ENCODE assay signal across 8 cellular contexts in genomic region chr5:52799358-52799982, GRCh38. TPM values are rescaled to one million over a fixed set of nuclear protein-coding genes. Genes with fewer than 3 reads are reported as not detected.
DNase-seq lines count a peak whose midpoint lies in the region; ATAC-seq, FAIRE-seq and TF ChIP-seq lines count a peak whose summit lies in the region.

No MANE protein-coding gene starts in this region.

- no peak for FAIRE-seq in GM12892 (lab: Jason Lieb, UNC)

- H3K4me3 ChIP-seq in esophagus squamous epithelium = peak overlapping the region; percentile 50 to 83 (median 72)
- H3K4me3 ChIP-seq in naive thymus-derived CD4-positive, alpha-beta T cell (ENCODE audit: low read length) = peak overlapping the region; percentile 88

- H3K36me3 Mint-ChIP-seq in CD4-positive, alpha-beta T cell (ENCODE audit: low read depth) = peaks cover 22% of the 10 kb centered on the region
- H3K36me3 Mint-ChIP-seq in T-helper 1 cell treated with Interleukin-12 subunit alpha and Interleukin-12 subunit beta and Interleukin-4 antibody, amounts not matched to agents 30 μg/mL and 1 μg/mL, for 36 hours (ENCODE audit: low read depth) = peaks cover 30% of the 10 kb centered on the region
- peaks cover 0 to 29% (median 5%) of the 10 kb centered on the region in 5 donors for H3K36me3 Mint-ChIP-seq in naive thymus-derived CD4-positive, alpha-beta T cell

- H3K27ac Mint-ChIP-seq in CD4-positive, alpha-beta T cell = peak overlapping the region; percentile 88
- H3K27ac Mint-ChIP-seq in T-helper 1 cell treated with Interleukin-12 subunit alpha and Interleukin-12 subunit beta and Interleukin-4 antibody, amounts not matched to agents 30 μg/mL and 1 μg/mL, for 36 hours = peak overlapping the region; percentile 98
- H3K27ac Mint-ChIP-seq in naive thymus-derived CD4-positive, alpha-beta T cell = peak overlapping the region; percentile 89 to 98 (median 95)

- peak overlapping the region; percentile 75 for H3K27ac ChIP-seq in CD4-positive, alpha-beta T cell (ENCODE audit: low read depth, low read length)
- H3K27ac ChIP-seq in esophagus squamous epithelium = peak overlapping the region; percentile 88 to 97 (median 94)
- peak overlapping the region; percentile 78 for H3K27ac ChIP-seq in naive thymus-derived CD4-positive, alpha-beta T cell (ENCODE audit: low read depth, low read length)

- no peak for TF ChIP-seq CTCF in CD4-positive, alpha-beta T cell (IDR thresholded peaks at IDR 0.05)
- no peak for TF ChIP-seq CTCF in esophagus squamous epithelium (IDR thresholded peaks at IDR 0.05)

- WGBS in esophagus squamous epithelium, 2 donors = 0 to 1% methylated on average over 13 of the region's 19 CpGs

- no peaks in the 10 kb centered on the region for H3K27me3 ChIP-seq in CD4-positive, alpha-beta T cell (ENCODE audit: control insufficient read depth, insufficient read depth, low read length)
- no peaks in the 10 kb centered on the region for H3K27me3 ChIP-seq in esophagus squamous epithelium
- no peaks in the 10 kb centered on the region for H3K27me3 ChIP-seq in naive thymus-derived CD4-positive, alpha-beta T cell (ENCODE audit: control insufficient read depth in 2 of 2, insufficient read depth in 2 of 2, low read length in 2 of 2)

- no peaks in the 10 kb centered on the region for H3K9me3 ChIP-seq in CD4-positive, alpha-beta T cell (ENCODE audit: control insufficient read depth, low read length)
- no peaks in the 10 kb centered on the region for H3K9me3 ChIP-seq in esophagus squamous epithelium
- no peaks in the 10 kb centered on the region for H3K9me3 ChIP-seq in naive thymus-derived CD4-positive, alpha-beta T cell (ENCODE audit: control insufficient read depth in 2 of 3, low read length in 3 of 3)

- intact Hi-C loops in CD4-positive, alpha-beta T cell (cut with DNase I, micrococcal nuclease) = loop anchor here in 1 of 2 experiments (5.0 kb wide), 1 partner anchor 313 kb away; no protein-coding TSS in a partner anchor
- intact Hi-C loops in esophagus squamous epithelium (cut with DNase I) = no loop called here
- intact Hi-C loops in naive thymus-derived CD4-positive, alpha-beta T cell (cut with micrococcal nuclease) = loop anchor here (1.0 to 2.0 kb wide), 4 partner anchors 12 to 106 kb away; partner anchors contain the start of genes ITGA1 (in 1 of the 2) and PELO (in 1 of the 2)

- H3K36me3 ChIP-seq in esophagus squamous epithelium = peaks cover 0 to 9% (median 0%) of the 10 kb centered on the region in 3 donors
- H3K36me3 ChIP-seq in naive thymus-derived CD4-positive, alpha-beta T cell (ENCODE audit: control insufficient read depth in 2 of 3, insufficient read depth in 3 of 3, low read length in 3 of 3) = no peaks in the 10 kb centered on the region

- H3K4me1 ChIP-seq in esophagus squamous epithelium = peaks cover 24 to 96% (median 32%) of the 10 kb centered on the region in 3 donors
- peaks cover 25 to 26% of the 10 kb centered on the region in 2 donors for H3K4me1 ChIP-seq in naive thymus-derived CD4-positive, alpha-beta T cell (ENCODE audit: control insufficient read depth in 2 of 2, insufficient read depth in 2 of 2, low read length in 2 of 2)

- no peaks in the 10 kb centered on the region for H3K27me3 Mint-ChIP-seq in CD4-positive, alpha-beta T cell
- peaks cover 15% of the 10 kb centered on the region for H3K27me3 Mint-ChIP-seq in T-helper 1 cell treated with Interleukin-12 subunit alpha and Interleukin-12 subunit beta and Interleukin-4 antibody, amounts not matched to agents 30 μg/mL and 1 μg/mL, for 36 hours (ENCODE audit: low read depth)
- peaks cover 0 to 9% (median 0%) of the 10 kb centered on the region in 5 donors for H3K27me3 Mint-ChIP-seq in naive thymus-derived CD4-positive, alpha-beta T cell

- CTCF ChIA-PET in CD4-positive, alpha-beta T cell (lab: Charles Lee) = interaction anchor here (0.7 to 2.8 kb wide), 4 partner anchors 12 to 1718 kb away, joined by 3 to 11 read pairs (median 8); partner anchors contain the start of genes ITGA1, PELO and SNX18
- CTCF ChIA-PET in naive thymus-derived CD4-positive, alpha-beta T cell (lab: Charles Lee) = interaction anchor here (0.8 to 3.3 kb wide), 6 partner anchors 10 to 109 kb away, joined by 3 to 8 read pairs (median 6); partner anchors contain the start of genes ITGA1 and PELO

- TF ChIP-seq POLR2A in esophagus squamous epithelium (IDR thresholded peaks at IDR 0.05) (no peak), GM12892 (IDR thresholded peaks at IDR 0.05; ENCODE audit: low read depth, low read length) (no peak)

- H3K4me3 Mint-ChIP-seq in CD4-positive, alpha-beta T cell = peak overlapping the region; percentile 98
- peak overlapping the region; percentile 97 for H3K4me3 Mint-ChIP-seq in T-helper 1 cell treated with Interleukin-12 subunit alpha and Interleukin-12 subunit beta and Interleukin-4 antibody, amounts not matched to agents 30 μg/mL and 1 μg/mL, for 36 hours
- peak overlapping the region; percentile 92 to 99 (median 98) for H3K4me3 Mint-ChIP-seq in naive thymus-derived CD4-positive, alpha-beta T cell

- peak; percentile 45 for ATAC-seq in CD4-positive, alpha-beta T cell (ENCODE audit: poor library complexity)
- ATAC-seq in GM19043 (IDR thresholded peaks at IDR 0.05; ENCODE audit: low read depth, unreplicated experiment) = peak; percentile 27
- ATAC-seq in HG03175 (IDR thresholded peaks at IDR 0.05; ENCODE audit: unreplicated experiment) = peak; percentile 31
- peak; percentile 38 for ATAC-seq in naive thymus-derived CD4-positive, alpha-beta T cell

- H3K9me3 Mint-ChIP-seq in CD4-positive, alpha-beta T cell = no peaks in the 10 kb centered on the region
- H3K9me3 Mint-ChIP-seq in T-helper 1 cell treated with Interleukin-12 subunit alpha and Interleukin-12 subunit beta and Interleukin-4 antibody, amounts not matched to agents 30 μg/mL and 1 μg/mL, for 36 hours = no peaks in the 10 kb centered on the region
- no peaks in the 10 kb centered on the region for H3K9me3 Mint-ChIP-seq in naive thymus-derived CD4-positive, alpha-beta T cell

- POLR2A ChIA-PET in CD4-positive, alpha-beta T cell (lab: Charles Lee) = interaction anchor here (0.6 to 2.8 kb wide), 10 partner anchors 8 to 144 kb away, joined by 3 to 22 read pairs (median 3); partner anchors contain the start of genes ITGA1 and PELO
- POLR2A ChIA-PET in naive thymus-derived CD4-positive, alpha-beta T cell (lab: Charles Lee) = interaction anchor here (0.6 to 3.2 kb wide), 12 partner anchors 9 to 134 kb away, joined by 3 to 19 read pairs (median 4); partner anchors contain the start of genes ITGA1 and PELO

- H3K4me1 Mint-ChIP-seq in CD4-positive, alpha-beta T cell (ENCODE audit: low read depth) = peaks cover 66% of the 10 kb centered on the region
- H3K4me1 Mint-ChIP-seq in T-helper 1 cell treated with Interleukin-12 subunit alpha and Interleukin-12 subunit beta and Interleukin-4 antibody, amounts not matched to agents 30 μg/mL and 1 μg/mL, for 36 hours (ENCODE audit: low read depth) = peaks cover 42% of the 10 kb centered on the region
- H3K4me1 Mint-ChIP-seq in naive thymus-derived CD4-positive, alpha-beta T cell = peaks cover 34 to 81% (median 57%) of the 10 kb centered on the region in 7 donors

- no peak for DNase-seq in CD4-positive, alpha-beta T cell
- DNase-seq in esophagus squamous epithelium (lab: John Stamatoyannopoulos, UW) = no peak
- peak in 1 of 9 donors; percentile 9 for DNase-seq in naive thymus-derived CD4-positive, alpha-beta T cell
- DNase-seq in UCSD-AML1 (lab: John Stamatoyannopoulos, UW; ENCODE audit: unreplicated experiment) = no peak
- DNase-seq in GM12892 (ENCODE audit: insufficient read length) = no peak

RNA-seq across cellular contexts. Expression of gene ITGA1, which starts 11.8 kb away (rescaled TPM):
- 1 to 10 TPM in 1 of 2 experiments, under 1 TPM in 1; 0.74 to 1.3 TPM for total RNA-seq in CD4-positive, alpha-beta T cell
- 10 to 100 TPM in 3 of 4 donors, 1 to 10 TPM in 1; 9.3 to 88.9 (median 17.6) TPM for total RNA-seq in esophagus squamous epithelium
- total RNA-seq in naive thymus-derived CD4-positive, alpha-beta T cell = 1 to 10 TPM in 4 of 5 experiments, under 1 TPM in 1; 0.92 to 8.7 (median 2.4) TPM
- 1 to 10 TPM; 1.6 to 1.8 TPM for polyA plus RNA-seq in naive thymus-derived CD4-positive, alpha-beta T cell
- polyA plus RNA-seq in GM12892 (2012; ENCODE audit: missing spikeins) = 4.1 TPM

RNA-seq across cellular contexts. Expression of gene PELO, which starts 11.8 kb away (rescaled TPM):
- total RNA-seq in CD4-positive, alpha-beta T cell = 1 to 10 TPM; 4.3 to 4.5 TPM
- 10 to 100 TPM; 10.4 to 25.6 (median 14.6) TPM for total RNA-seq in esophagus squamous epithelium
- total RNA-seq in naive thymus-derived CD4-positive, alpha-beta T cell = 10 to 100 TPM in 2 of 5 experiments, 1 to 10 TPM in 3; 7.7 to 16.8 (median 9.7) TPM
- 1 to 10 TPM; 4.6 to 6.1 TPM for polyA plus RNA-seq in naive thymus-derived CD4-positive, alpha-beta T cell
- polyA plus RNA-seq in GM12892 (2012; ENCODE audit: missing spikeins) = 4.4 TPM
